Comparison of ENCODE assay signal across 19 cellular contexts in the genomic region with DNA sequence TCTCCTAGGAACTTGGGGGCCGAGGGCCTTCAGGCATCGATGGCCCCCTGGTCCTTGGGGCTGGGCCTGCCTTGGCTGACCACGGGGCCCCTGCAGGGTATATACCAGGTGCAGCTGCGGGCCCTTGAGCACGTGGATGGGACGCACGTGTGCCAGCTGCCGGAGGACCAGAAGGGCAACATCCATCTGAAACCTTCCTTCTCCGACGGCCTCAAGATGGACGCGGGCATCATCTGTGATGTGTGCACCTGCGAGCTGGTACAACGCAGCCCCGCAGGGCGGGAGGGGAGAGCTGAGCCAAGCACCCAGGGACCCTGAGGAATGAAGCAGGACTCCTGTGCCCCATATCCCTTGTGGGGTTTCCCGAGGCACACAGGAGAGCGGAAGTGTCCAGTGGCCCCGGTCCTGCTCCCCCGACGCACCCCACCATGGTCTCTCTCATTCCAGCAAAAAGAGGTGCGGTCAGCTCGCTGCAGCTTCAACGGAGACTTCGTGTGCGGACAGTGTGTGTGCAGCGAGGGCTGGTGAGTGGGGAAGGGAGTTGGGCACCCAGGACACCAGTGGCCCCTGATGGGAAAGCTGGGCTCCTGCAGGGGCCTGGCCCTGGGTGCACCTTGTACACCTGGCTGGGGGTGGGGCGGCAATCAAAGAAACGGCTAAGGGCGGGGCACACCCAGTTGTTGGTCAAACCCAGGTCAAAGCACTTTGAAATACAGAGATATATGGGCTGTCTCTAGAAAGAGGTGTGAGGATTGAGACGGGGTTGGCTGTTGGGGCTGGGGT. TPM values are rescaled to one million over a fixed set of nuclear protein-coding genes. Genes with fewer than 3 reads are reported as not detected.
DNase-seq lines count a peak whose midpoint lies in the region; ATAC-seq and TF ChIP-seq lines count a peak whose summit lies in the region.
"Had no signal": no experiment of that assay in that cellular context is flagged by ENCODE, and none has a peak within 500 bp of the region (broad histone marks: within the 10 kb centered on the region; RNA-seq: fewer than 3 reads in every experiment).

No MANE protein-coding gene starts in this region.

- H2AK5ac ChIP-seq in neuronal stem cell (ENCODE audit: low read depth, low read length) = peak overlapping the region; percentile 61

- no peak for TF ChIP-seq POLR2A in Peyer's patch (IDR thresholded peaks at IDR 0.05)

- no peak overlapping the region for H2BK12ac ChIP-seq in neuronal stem cell (ENCODE audit: low read length)

- DNase-seq in Caco-2 (no peak), Peyer's patch (peak in 2 of 3 donors; percentile 82 to 87), colonic mucosa (peak; percentile 92), neuronal stem cell (ENCODE audit: low spot score) (no peak), WERI-Rb-1 (no peak), NOMO-1 treated with DMSO at 0.1 percent for 48 hours (lab: John Stamatoyannopoulos, UW; ENCODE audit: unreplicated experiment) (no peak)
- DNase-seq: GDM1, Karpas-422, NCI-H1694, NCI-H446, NCI-H526, OCI-M1, SHP77 treated with DMSO at 0.1 percent for 48 hours, SK-N-SH had no signal

- H3K27me3 ChIP-seq in Caco-2 (replicated peaks; ENCODE audit: control insufficient read depth, insufficient read depth, low read length) = no peaks in the 10 kb centered on the region
- no peaks in the 10 kb centered on the region for H3K27me3 ChIP-seq in Peyer's patch
- H3K27me3 ChIP-seq in colonic mucosa = no peaks in the 10 kb centered on the region
- peaks cover 0 to 8% (median 0%) of the 10 kb centered on the region in 3 experiments for H3K27me3 ChIP-seq in neuronal stem cell (ENCODE audit: control insufficient read depth in 3 of 3, insufficient read depth in 3 of 3, low read depth in 1 of 3, low read length in 3 of 3)
- H3K27me3 ChIP-seq in WERI-Rb-1 (ENCODE audit: insufficient read depth, low read depth, severe bottlenecking) = no peaks in the 10 kb centered on the region

- CTCF ChIA-PET in Caco-2 (lab: Charles Lee) = interaction anchor here (1.5 to 1.8 kb wide), 2 partner anchors 11 to 16 kb away, joined by 4 to 6 read pairs; a partner anchor contains a TSS

- H3K27ac Mint-ChIP-seq in Caco-2 (ENCODE audit: unreplicated experiment) = peak overlapping the region; percentile 57
- H3K27ac Mint-ChIP-seq: GM23338, IgD-negative memory B cell had no signal

- H3K27me3 Mint-ChIP-seq in Caco-2 (ENCODE audit: insufficient read depth, unreplicated experiment) = no peaks in the 10 kb centered on the region

- H3K9me3 ChIP-seq in Caco-2 = no peaks in the 10 kb centered on the region
- H3K9me3 ChIP-seq in Peyer's patch = no peaks in the 10 kb centered on the region
- H3K9me3 ChIP-seq in colonic mucosa = no peaks in the 10 kb centered on the region
- no peaks in the 10 kb centered on the region for H3K9me3 ChIP-seq in neuronal stem cell (replicated peaks in 1 of 2; ENCODE audit: control insufficient read depth in 2 of 2, insufficient read depth in 1 of 2, low read depth in 1 of 2, low read length in 2 of 2)
- peaks cover 5% of the 10 kb centered on the region for H3K9me3 ChIP-seq in WERI-Rb-1 (ENCODE audit: severe bottlenecking)
- H3K9me3 ChIP-seq: SK-N-SH had no signal

- no peaks in the 10 kb centered on the region for H3K9me3 Mint-ChIP-seq in Caco-2 (ENCODE audit: unreplicated experiment)
- H3K9me3 Mint-ChIP-seq: GM23338, IgD-negative memory B cell had no signal

- BruUV-seq in Caco-2 (replicated peaks; lab: Mats Ljungman, UMichigan) = no TSS peak

- peak overlapping the region; percentile 45 for H3K23ac ChIP-seq in neuronal stem cell (ENCODE audit: low read depth, low read length, poor library complexity)

- no peak overlapping the region for H4K8ac ChIP-seq in neuronal stem cell (ENCODE audit: low read depth, low read length)

- H3K4me2 ChIP-seq in neuronal stem cell (ENCODE audit: insufficient read depth, low read length, poor library complexity, severe bottlenecking) = no peak overlapping the region
- H3K4me2 ChIP-seq: GM23338, SK-N-SH had no signal

- H2BK15ac ChIP-seq in neuronal stem cell (ENCODE audit: low read length) = no peak overlapping the region

- no peak overlapping the region for H3K14ac ChIP-seq in neuronal stem cell (ENCODE audit: low read length)

- H3K79me1 ChIP-seq in neuronal stem cell (ENCODE audit: low read depth, low read length) = no peaks in the 10 kb centered on the region

- H2BK120ac ChIP-seq in neuronal stem cell (ENCODE audit: low read depth, low read length) = no peak overlapping the region

- POLR2A ChIA-PET in Caco-2 (lab: Charles Lee) = no interaction called here

- H3K27ac ChIP-seq in Peyer's patch = peak overlapping the region in 3 of 4 donors; percentile 40 to 75 (median 45)
- H3K27ac ChIP-seq in colonic mucosa = peak overlapping the region; percentile 31
- no peak overlapping the region for H3K27ac ChIP-seq in neuronal stem cell (replicated peaks; ENCODE audit: low read length)
- no peak overlapping the region for H3K27ac ChIP-seq in WERI-Rb-1
- H3K27ac ChIP-seq: C4-2B had no signal

- no peak for ATAC-seq in GM18867 (IDR thresholded peaks at IDR 0.05; ENCODE audit: unreplicated experiment)
- ATAC-seq in HG03432 (IDR thresholded peaks at IDR 0.05; ENCODE audit: unreplicated experiment) = no peak
- ATAC-seq: GM23338 had no signal

- H3K4me3 ChIP-seq in Caco-2 (ENCODE audit: low read depth, low read length) (no peak overlapping the region), Peyer's patch (no peak overlapping the region), colonic mucosa (no peak overlapping the region), neuronal stem cell (ENCODE audit: low read length in 2 of 2) (peak overlapping the region in 1 of 2 donors; percentile 9), WERI-Rb-1 (ENCODE audit: low read depth, low read length) (no peak overlapping the region)
- H3K4me3 ChIP-seq: GM23338 had no signal

- no peak overlapping the region for H3K18ac ChIP-seq in neuronal stem cell (ENCODE audit: low read length)

- H2AFZ ChIP-seq in neuronal stem cell (ENCODE audit: low read length) = no peak overlapping the region
- H2AFZ ChIP-seq: GM23338 had no signal

- H3K4me1 Mint-ChIP-seq in Caco-2 (ENCODE audit: low read depth, unreplicated experiment) = no peaks in the 10 kb centered on the region
- H3K4me1 Mint-ChIP-seq: GM23338 had no signal

- no peaks in the 10 kb centered on the region; the same call in 1 of the 2 replicates for H3K36me3 ChIP-seq in Caco-2 (ENCODE audit: control insufficient read depth, insufficient read depth, low read length)
- peaks cover 0 to 74% (median 0%) of the 10 kb centered on the region in 3 donors for H3K36me3 ChIP-seq in Peyer's patch
- peaks cover 8% of the 10 kb centered on the region for H3K36me3 ChIP-seq in colonic mucosa
- H3K36me3 ChIP-seq in neuronal stem cell (replicated peaks in 1 of 2; ENCODE audit: control insufficient read depth in 2 of 2, insufficient read depth in 2 of 2, low read length in 2 of 2) = no peaks in the 10 kb centered on the region
- H3K36me3 ChIP-seq in WERI-Rb-1 = no peaks in the 10 kb centered on the region

- H2BK5ac ChIP-seq in neuronal stem cell (ENCODE audit: low read length) = no peak overlapping the region

- WGBS in neuronal stem cell (ENCODE audit: extremely low coverage in 2 of 2, insufficient read length in 2 of 2, insufficient replicate concordance in 1 of 2), 2 donors = no CpG with 5 or more reads among the region's 31 CpGs

- no peak overlapping the region for H3K4ac ChIP-seq in neuronal stem cell (ENCODE audit: low read length)

- H4K91ac ChIP-seq in neuronal stem cell (ENCODE audit: low read depth, low read length, poor library complexity) = no peak overlapping the region

- H3K4me1 ChIP-seq in Caco-2 = no peaks in the 10 kb centered on the region
- peaks cover 0 to 29% (median 2%) of the 10 kb centered on the region in 4 donors for H3K4me1 ChIP-seq in Peyer's patch
- H3K4me1 ChIP-seq in colonic mucosa = peaks cover 3% of the 10 kb centered on the region
- peaks cover 0 to 4% of the 10 kb centered on the region in 2 donors for H3K4me1 ChIP-seq in neuronal stem cell (ENCODE audit: control insufficient read depth in 2 of 2, insufficient read depth in 1 of 2, low read depth in 1 of 2, low read length in 2 of 2)

- H3K4me3 Mint-ChIP-seq in Caco-2 (ENCODE audit: unreplicated experiment) = no peak overlapping the region
- H3K4me3 Mint-ChIP-seq: GM23338, IgD-negative memory B cell had no signal

- peaks cover 5% of the 10 kb centered on the region for H3K36me3 Mint-ChIP-seq in Caco-2 (ENCODE audit: insufficient read depth, unreplicated experiment)
- H3K36me3 Mint-ChIP-seq: IgD-negative memory B cell had no signal

- H3K9ac ChIP-seq in colonic mucosa (ENCODE audit: low read depth in 2 of 2, low read length in 2 of 2) (peak overlapping the region; percentile 12 to 70), neuronal stem cell (ENCODE audit: low read depth, low read length, poor library complexity) (no peak overlapping the region)
- H3K9ac ChIP-seq: SK-N-SH had no signal

- TF ChIP-seq CTCF in Caco-2 (IDR thresholded peaks at IDR 0.05; ENCODE audit: insufficient read depth in 1 of 2, low read depth in 1 of 2, low read length in 1 of 2, severe bottlenecking in 1 of 2, unreplicated experiment in 1 of 2) (no peak), Peyer's patch (IDR thresholded peaks at IDR 0.05) (peak in 3 of 6 experiments; percentile 36 to 42 (median 36)), colonic mucosa (IDR thresholded peaks at IDR 0.05) (no peak), WERI-Rb-1 (IDR thresholded peaks at IDR 0.05; ENCODE audit: low read depth, low read length) (no peak)

- intact Hi-C loops in Caco-2 (cut with micrococcal nuclease; ENCODE audit: unreplicated experiment) (no loop called here), colonic mucosa (cut with DNase I) (no loop called here)

RNA-seq across cellular contexts. Expression of a gene that starts 10.6 kb away (rescaled TPM):
- 50.8 and 55.4 TPM in 2 replicates for total RNA-seq in Caco-2 (2022)
- 100 to 1,000 TPM in 3 of 4 donors, 10 to 100 TPM in 1; 80.0 to 368 (median 219) TPM for total RNA-seq in Peyer's patch
- 100 to 1,000 TPM; 267 to 272 TPM for total RNA-seq in colonic mucosa
- polyA plus RNA-seq in neuronal stem cell (2013, experiment 1 of 2) = 1.5 TPM
- polyA plus RNA-seq in neuronal stem cell (2013, experiment 2 of 2) = 2.0 TPM

RNA-seq across cellular contexts. Expression of a gene that starts 33.1 kb away (rescaled TPM):
- 41.1 and 45.0 TPM in 2 replicates for total RNA-seq in Caco-2 (2022)
- total RNA-seq in Peyer's patch = 10 to 100 TPM; 50.1 to 81.9 (median 64.1) TPM
- total RNA-seq in colonic mucosa = 10 to 100 TPM; 21.3 to 23.6 TPM
- polyA plus RNA-seq in neuronal stem cell (2013, experiment 1 of 2) = 20.1 TPM
- 18.5 TPM for polyA plus RNA-seq in neuronal stem cell (2013, experiment 2 of 2)

RNA-seq across cellular contexts. Expression of a gene that starts 52.7 kb away (rescaled TPM):
- total RNA-seq in Caco-2 (2022) (31.2 and 33.3 TPM in 2 replicates), Peyer's patch (100 to 1,000 TPM in 1 of 4 donors, 10 to 100 TPM in 3; 18.9 to 108 (median 30.6) TPM), colonic mucosa (10 to 100 TPM; 18.4 to 26.0 TPM)
- polyA plus RNA-seq in neuronal stem cell (2013, experiment 1 of 2) = 25.1 TPM
- 26.8 TPM for polyA plus RNA-seq in neuronal stem cell (2013, experiment 2 of 2)

Comparison
In these comparisons a context has a peak if more than half of its experiments do, and no peak if none do; other contexts are left out.
1. DNase-seq: peak in Peyer's patch (2 of 3) and colonic mucosa (single experiment); none in Caco-2 (0 of 2), neuronal stem cell (single experiment), WERI-Rb-1 (single experiment) and NOMO-1 treated with DMSO at 0.1 percent for 48 hours (single experiment).
2. H3K27ac ChIP-seq: peak in Peyer's patch (3 of 4) and colonic mucosa (single experiment); none in neuronal stem cell (single experiment) and WERI-Rb-1 (single experiment).